ENCODE assay signal across 8 cellular contexts in genomic region chrX:50204364-50204899, GRCh38. TPM values are rescaled to one million over a fixed set of nuclear protein-coding genes. Genes with fewer than 3 reads are reported as not detected.
A peak's percentile ranks its signal among the peaks of the same experiment; 100 is the strongest.
DNase-seq lines count a peak whose midpoint lies in the region; ATAC-seq and TF ChIP-seq lines count a peak whose summit lies in the region.

CCNB3 (plus strand) TSS chrX:50204765; CDS start chrX:50285164, 80,399 bp downstream.

- no peaks in the 10 kb centered on the region for H3K27me3 Mint-ChIP-seq in activated naive CD8-positive, alpha-beta T cell treated with anti-CD3 and anti-CD28 coated beads, Interleukin-2, amount 50 U/mL, for 24 hours

- H3K4me1 Mint-ChIP-seq in activated naive CD8-positive, alpha-beta T cell treated with anti-CD3 and anti-CD28 coated beads, Interleukin-2, amount 50 U/mL, for 24 hours = peaks cover 11% of the 10 kb centered on the region

- TF ChIP-seq CTCF in GM12874 (IDR thresholded peaks at IDR 0.05; ENCODE audit: insufficient read depth, low read depth, low read length) = peak; percentile 20; the same call in 1 of the 2 replicates

- no peaks in the 10 kb centered on the region for H3K36me3 Mint-ChIP-seq in activated naive CD8-positive, alpha-beta T cell treated with anti-CD3 and anti-CD28 coated beads, Interleukin-2, amount 50 U/mL, for 24 hours (ENCODE audit: low read depth)

- H3K9me3 Mint-ChIP-seq in activated naive CD8-positive, alpha-beta T cell treated with anti-CD3 and anti-CD28 coated beads, Interleukin-2, amount 50 U/mL, for 24 hours = no peaks in the 10 kb centered on the region

- H3K27ac Mint-ChIP-seq in activated naive CD8-positive, alpha-beta T cell treated with anti-CD3 and anti-CD28 coated beads, Interleukin-2, amount 50 U/mL, for 24 hours = peak within 1 kb of the TSS; percentile 89

- ATAC-seq in HG02610 (IDR thresholded peaks at IDR 0.05; ENCODE audit: unreplicated experiment) (peak; percentile 99), left ventricle myocardium superior (peak; percentile 92)
- peak; percentile 95 for ATAC-seq in activated naive CD8-positive, alpha-beta T cell treated with anti-CD3 and anti-CD28 coated beads, Interleukin-2, amount 50 U/mL, for 24 hours

- peak; percentile 72 for DNase-seq in NAMALWA (ENCODE audit: low spot score)
- DNase-seq in SW480 (ENCODE audit: low spot score) = peak; percentile 79
- DNase-seq in activated naive CD8-positive, alpha-beta T cell treated with anti-CD3 and anti-CD28 coated beads, Interleukin-2, amount 50 U/mL, for 24 hours = peak; percentile 59
- DNase-seq in left ventricle myocardium superior = peak; percentile 76
- DNase-seq in renal cortical epithelial cell (ENCODE audit: low read depth) = peak; percentile 62
- DNase-seq in NCI-H1048 (lab: John Stamatoyannopoulos, UW) = no peak

- intact Hi-C loops in left ventricle myocardium superior (cut with micrococcal nuclease) = no loop called here

- peak within 1 kb of the TSS; percentile 79 for H3K4me3 Mint-ChIP-seq in activated naive CD8-positive, alpha-beta T cell treated with anti-CD3 and anti-CD28 coated beads, Interleukin-2, amount 50 U/mL, for 24 hours

RNA-seq across cellular contexts. Expression of gene CCNB3, which starts in this region (rescaled TPM):
- total RNA-seq in left ventricle myocardium superior (0.17 TPM), renal cortical epithelial cell (under 0.01 and 0.20 TPM in 2 replicates)

Comparison
In these comparisons a context has a peak if more than half of its experiments do, and no peak if none do; other contexts are left out.
1. Peak in DNase-seq and ATAC-seq in left ventricle myocardium superior; RNA of the gene not detected or under 1 TPM.
2. Peak in DNase-seq in renal cortical epithelial cell; RNA of the gene not detected or under 1 TPM.